In genomic region chr2:127400897-127401756, GRCh38 we compare ENCODE assay signal across 12 cellular contexts. TPM values are rescaled to one million over a fixed set of nuclear protein-coding genes. Genes with fewer than 3 reads are reported as not detected.
DNase-seq lines count a peak whose midpoint lies in the region; ATAC-seq, FAIRE-seq and TF ChIP-seq lines count a peak whose summit lies in the region.
"Had no signal": no experiment of that assay in that cellular context is flagged by ENCODE, and none has a peak within 500 bp of the region (broad histone marks: within the 10 kb centered on the region; RNA-seq: fewer than 3 reads in every experiment).

No MANE protein-coding gene starts in this region.

- TF ChIP-seq CTCF in A549 (IDR thresholded peaks at IDR 0.05): no peak
- no peak for TF ChIP-seq CTCF in HEK293 (tag by site-specific recombination; IDR thresholded peaks at IDR 0.05)
- TF ChIP-seq CTCF in bronchial epithelial cell (IDR thresholded peaks at IDR 0.05; ENCODE audit: insufficient read depth, low read length, severe bottlenecking): no peak
- TF ChIP-seq CTCF in mucosa of descending colon (IDR thresholded peaks at IDR 0.05): no peak

- DNase-seq in A549 (ENCODE audit: low read depth in 1 of 2, low spot score in 1 of 2) (peak; percentile 55 to 82), bronchial epithelial cell (ENCODE audit: low read depth) (peak; percentile 96), mucosa of descending colon (peak; percentile 74 to 90 (median 86)), ureter (ENCODE audit: low spot score) (no peak)
- DNase-seq: Caco-2, midbrain, NCI-H1105 treated with DMSO at 0.1 percent for 48 hours had no signal

- no peak for FAIRE-seq in A549 (lab: Jason Lieb, UNC)
- no peak for FAIRE-seq in bronchial epithelial cell (lab: Jason Lieb, UNC)
- FAIRE-seq: endometrium had no signal

- no peak for TF ChIP-seq POLR2A in A549 (IDR thresholded peaks at IDR 0.05; ENCODE audit: low read length)

- no peak for TF ChIP-seq RAD21 in A549 (conservative IDR thresholded peaks at IDR 0.05 in 1 of 2, IDR thresholded peaks at IDR 0.05 in 1 of 2)

- peak overlapping the region; percentile 77 for H3K4me2 ChIP-seq in A549

- intact Hi-C loops in mucosa of descending colon (cut with DNase I, micrococcal nuclease): no loop called here

- ATAC-seq in A549 (peak; percentile 66 to 70), mucosa of descending colon (peak; percentile 82), HG03135 (IDR thresholded peaks at IDR 0.05; ENCODE audit: unreplicated experiment) (no peak), GM21526 (IDR thresholded peaks at IDR 0.05; ENCODE audit: low FRiP score, unreplicated experiment) (no peak), GM21529 (IDR thresholded peaks at IDR 0.05; ENCODE audit: unreplicated experiment) (no peak)

- 54% methylated on average over 29 of the region's 39 CpGs for WGBS in A549 (ENCODE audit: missing lambda C conversion rate)

- no peaks in the 10 kb centered on the region for H3K27me3 ChIP-seq in bronchial epithelial cell (ENCODE audit: control insufficient read depth, insufficient read depth, low read length)

- no peak overlapping the region for H3K4me3 ChIP-seq in A549
- H3K4me3 ChIP-seq in HEK293 (ENCODE audit: low read depth, low read length): peak overlapping the region; percentile 27
- no peak overlapping the region for H3K4me3 ChIP-seq in bronchial epithelial cell (ENCODE audit: low read depth, low read length)
- H3K4me3 ChIP-seq in mucosa of descending colon: no peak overlapping the region

- H3K36me3 ChIP-seq in HEK293 (ENCODE audit: control insufficient read depth in 2 of 2, insufficient read depth in 1 of 2, low read length in 2 of 2): no peaks in the 10 kb centered on the region
- no peaks in the 10 kb centered on the region for H3K36me3 ChIP-seq in bronchial epithelial cell (ENCODE audit: control insufficient read depth, insufficient read depth, low read length)
- no peaks in the 10 kb centered on the region for H3K36me3 ChIP-seq in mucosa of descending colon (ENCODE audit: low read depth)

- H3K9me3 ChIP-seq in A549: no peaks in the 10 kb centered on the region
- no peaks in the 10 kb centered on the region for H3K9me3 ChIP-seq in HEK293 (ENCODE audit: control insufficient read depth, insufficient read depth, low read depth, low read length)
- H3K9me3 ChIP-seq in mucosa of descending colon: no peaks in the 10 kb centered on the region
- H3K9me3 ChIP-seq: Caco-2 had no signal

- no peak for TF ChIP-seq EP300 in A549 (IDR thresholded peaks at IDR 0.05)

- POLR2A ChIA-PET in A549 (lab: Yijun Ruan, JAX): no interaction called here
- POLR2A ChIA-PET in HEK293 (lab: Yijun Ruan, JAX): interaction anchor here (1.6 kb wide), 2 partner anchors 10 to 13 kb away, joined by 3 to 5 read pairs; partner anchors contain the start of gene MAP3K2

- H3K27ac ChIP-seq in A549 (peak overlapping the region; percentile 81), HEK293 (ENCODE audit: extremely low read depth, low read depth, low read length) (peak overlapping the region; percentile 71)

- CTCF ChIA-PET in A549 (lab: Yijun Ruan, JAX): interaction anchor here (0.9 to 2.3 kb wide), 2 partner anchors 10 to 204 kb away, joined by 4 to 8 read pairs; no protein-coding TSS in a partner anchor
- CTCF ChIA-PET in HEK293 (lab: Yijun Ruan, JAX): interaction anchor here (1.2 to 3.3 kb wide), 4 partner anchors 14 to 78 kb away, joined by 3 to 18 read pairs (median 7); no protein-coding TSS in a partner anchor

- H3K4me1 ChIP-seq in A549 (peaks cover 67% of the 10 kb centered on the region), HEK293 (ENCODE audit: control insufficient read depth, insufficient read depth, low read length) (peaks cover 5% of the 10 kb centered on the region), mucosa of descending colon (ENCODE audit: low read depth) (peaks cover 31% of the 10 kb centered on the region)

TF ChIP-seq in A549, 52 proteins besides CTCF, POLR2A, EP300 and RAD21:
- no peak for TF ChIP-seq PHF8 (IDR thresholded peaks at IDR 0.05; ENCODE audit: borderline replicate concordance, low read depth)
- no peak for TF ChIP-seq BHLHE40 (IDR thresholded peaks at IDR 0.05; ENCODE audit: low read depth, low read length)
- TF ChIP-seq JUNB (IDR thresholded peaks at IDR 0.05): 0 out of 2 replicates have a peak, but pooled peaks have one; percentile 17
- no peak for TF ChIP-seq HEYL (CRISPR knock-in tag; IDR thresholded peaks at IDR 0.05)
- 0 out of 2 replicates have a peak, but pooled peaks have one; percentile 13 for TF ChIP-seq FOSL2 (IDR thresholded peaks at IDR 0.05)
- TF ChIP-seq FOSL2 (CRISPR knock-in tag; IDR thresholded peaks at IDR 0.05): peak; percentile 83
- no peak for TF ChIP-seq TFCP2L1 (CRISPR knock-in tag; IDR thresholded peaks at IDR 0.05)

TF ChIP-seq in HEK293, 187 proteins besides CTCF, POLR2A, EP300 and RAD21 (continues in another document):
- TF ChIP-seq ZBTB21 (tag by site-specific recombination; IDR thresholded peaks at IDR 0.05) (peak; percentile 49; the same call in 1 of the 2 replicates), KLF1 (tag by site-specific recombination; IDR thresholded peaks at IDR 0.05) (0 out of 2 replicates have a peak, but pooled peaks have one; percentile 15), ZBTB8A (tag by site-specific recombination; IDR thresholded peaks at IDR 0.05) (no peak), HIC1 (tag by site-specific recombination; IDR thresholded peaks at IDR 0.05) (peak; percentile 86; the same call in 1 of the 2 replicates), ZNF629 (tag by site-specific recombination; IDR thresholded peaks at IDR 0.05) (peak; percentile 89), ZFP69B (tag by site-specific recombination; IDR thresholded peaks at IDR 0.05) (no peak), ZNF169 (tag by site-specific recombination; IDR thresholded peaks at IDR 0.05) (no peak), SP2 (tag by site-specific recombination; IDR thresholded peaks at IDR 0.05) (no peak), ZNF311 (tag by site-specific recombination; IDR thresholded peaks at IDR 0.05; ENCODE audit: borderline replicate concordance) (no peak), ZEB2 (tag by site-specific recombination; IDR thresholded peaks at IDR 0.05) (0 out of 2 replicates have a peak, but pooled peaks have one; percentile 25), OSR2 (tag by site-specific recombination; IDR thresholded peaks at IDR 0.05) (peak; percentile 63), GLIS2 (tag by site-specific recombination; IDR thresholded peaks at IDR 0.05) (peak; percentile 55; the same call in 1 of the 2 replicates), ZNF571 (tag by site-specific recombination; IDR thresholded peaks at IDR 0.05) (no peak), ZNF239 (tag by site-specific recombination; IDR thresholded peaks at IDR 0.05) (no peak)
- TF ChIP-seq, protein P1, sequence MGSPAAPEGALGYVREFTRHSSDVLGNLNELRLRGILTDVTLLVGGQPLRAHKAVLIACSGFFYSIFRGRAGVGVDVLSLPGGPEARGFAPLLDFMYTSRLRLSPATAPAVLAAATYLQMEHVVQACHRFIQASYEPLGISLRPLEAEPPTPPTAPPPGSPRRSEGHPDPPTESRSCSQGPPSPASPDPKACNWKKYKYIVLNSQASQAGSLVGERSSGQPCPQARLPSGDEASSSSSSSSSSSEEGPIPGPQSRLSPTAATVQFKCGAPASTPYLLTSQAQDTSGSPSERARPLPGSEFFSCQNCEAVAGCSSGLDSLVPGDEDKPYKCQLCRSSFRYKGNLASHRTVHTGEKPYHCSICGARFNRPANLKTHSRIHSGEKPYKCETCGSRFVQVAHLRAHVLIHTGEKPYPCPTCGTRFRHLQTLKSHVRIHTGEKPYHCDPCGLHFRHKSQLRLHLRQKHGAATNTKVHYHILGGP (tag by site-specific recombination; IDR thresholded peaks at IDR 0.05): no peak

RNA-seq across cellular contexts. Expression of gene MAP3K2, which starts 13.4 kb away (rescaled TPM):
- polyA plus RNA-seq in A549 (2011; rRNA removed) (29.7 and 36.1 TPM in 2 replicates), A549 (2017; fragmentation: RNase III; extraction: RNeasy Plus Mini Kit Qiagen cat#74134 plus additional on column Dnase treatment) (12.3 to 13.2 TPM (median 12.8 TPM) in 3 replicates)
- polyA plus RNA-seq in A549 (2012; cell fraction: cytosol; rRNA removed): 4.9 and 7.0 TPM in 2 replicates
- polyA plus RNA-seq in A549 (2012; cell fraction: nucleus; rRNA removed): 4.5 and 5.3 TPM in 2 replicates
- 43.3 and 43.6 TPM in 2 replicates for polyA minus RNA-seq in A549 (2011; rRNA and poly(A)+ RNA removed)
- total RNA-seq in bronchial epithelial cell (24.1 and 27.9 TPM in 2 replicates), mucosa of descending colon (10 to 100 TPM; 71.8 to 80.6 (median 77.1) TPM), ureter (73.2 TPM)

RNA-seq across cellular contexts. Expression of gene PROC, which starts 17.1 kb away (rescaled TPM):
- polyA plus RNA-seq in A549 (2011; rRNA removed) (2.0 and 2.6 TPM in 2 replicates), A549 (2017; fragmentation: RNase III; extraction: RNeasy Plus Mini Kit Qiagen cat#74134 plus additional on column Dnase treatment) (6.4 to 7.9 TPM (median 7.7 TPM) in 3 replicates)
- 6.3 and 7.1 TPM in 2 replicates for polyA plus RNA-seq in A549 (2012; cell fraction: cytosol; rRNA removed)
- 5.4 and 6.3 TPM in 2 replicates for polyA plus RNA-seq in A549 (2012; cell fraction: nucleus; rRNA removed)
- polyA minus RNA-seq in A549 (2011; rRNA and poly(A)+ RNA removed): 0.54 and 1.4 TPM in 2 replicates
- total RNA-seq in bronchial epithelial cell (0.26 TPM in 1 of 2 replicates, not detected in the other), mucosa of descending colon (1 to 10 TPM in 1 of 3 donors, under 1 TPM in 2; 0.80 to 3.6 (median 0.95) TPM), ureter (not detected)

Comparison
In these comparisons a context has a peak if more than half of its experiments do, and no peak if none do; other contexts are left out.
1. ATAC-seq: peak in A549 (2 of 2) and mucosa of descending colon (single experiment); none in HG03135 (single experiment), GM21526 (single experiment) and GM21529 (single experiment).